ENCODE assay signal across 23 cellular contexts in genomic region chr7:45212606-45213005, GRCh38. TPM values are rescaled to one million over a fixed set of nuclear protein-coding genes. Genes with fewer than 3 reads are reported as not detected.
"Had no signal": no experiment of that assay in that cellular context is flagged by ENCODE, and none has a peak within 500 bp of the region (broad histone marks: within the 10 kb centered on the region; RNA-seq: fewer than 3 reads in every experiment).

No MANE protein-coding gene starts in this region.

- H3K4me3 ChIP-seq: K562 had no signal

- H3K27ac Mint-ChIP-seq: IgD-negative memory B cell had no signal

- H3K9me2 ChIP-seq: SK-N-SH had no signal

- H3K27ac ChIP-seq: HL-60, KMS-11, RWPE1 had no signal

- H3K9ac ChIP-seq: KMS-11, SK-N-SH had no signal

- H3K9me3 ChIP-seq: SK-N-SH had no signal

- H3K4me2 ChIP-seq: KMS-11, SK-N-SH had no signal

- H3K4me3 Mint-ChIP-seq: IgD-negative memory B cell had no signal

- DNase-seq: Kasumi-1, MM.1S, NCI-H1092 treated with DMSO at 0.1 percent for 48 hours, NCI-H1436, NCI-H187, NCI-H2029, NCI-H2081 treated with DMSO at 0.1 percent for 48 hours, NCI-H2171, NCI-H226, NCI-H446, NCI-H510A, NCI-H524 treated with DMSO at 0.1 percent for 48 hours, NCI-H69, NCI-H774, SHP77, SK-N-SH had no signal

- ATAC-seq: K562, Panc1 had no signal

- H3K36me3 Mint-ChIP-seq: IgD-negative memory B cell had no signal

RNA-seq across cellular contexts. Expression of gene RAMP3, which starts 55.0 kb away (rescaled TPM):
- total RNA-seq: K562, SK-MEL-5 had no signal
- polyA plus RNA-seq: IgD-negative memory B cell, K562, SK-N-SH had no signal
